ENCODE assay signal across 1 cellular context in the genomic region with DNA sequence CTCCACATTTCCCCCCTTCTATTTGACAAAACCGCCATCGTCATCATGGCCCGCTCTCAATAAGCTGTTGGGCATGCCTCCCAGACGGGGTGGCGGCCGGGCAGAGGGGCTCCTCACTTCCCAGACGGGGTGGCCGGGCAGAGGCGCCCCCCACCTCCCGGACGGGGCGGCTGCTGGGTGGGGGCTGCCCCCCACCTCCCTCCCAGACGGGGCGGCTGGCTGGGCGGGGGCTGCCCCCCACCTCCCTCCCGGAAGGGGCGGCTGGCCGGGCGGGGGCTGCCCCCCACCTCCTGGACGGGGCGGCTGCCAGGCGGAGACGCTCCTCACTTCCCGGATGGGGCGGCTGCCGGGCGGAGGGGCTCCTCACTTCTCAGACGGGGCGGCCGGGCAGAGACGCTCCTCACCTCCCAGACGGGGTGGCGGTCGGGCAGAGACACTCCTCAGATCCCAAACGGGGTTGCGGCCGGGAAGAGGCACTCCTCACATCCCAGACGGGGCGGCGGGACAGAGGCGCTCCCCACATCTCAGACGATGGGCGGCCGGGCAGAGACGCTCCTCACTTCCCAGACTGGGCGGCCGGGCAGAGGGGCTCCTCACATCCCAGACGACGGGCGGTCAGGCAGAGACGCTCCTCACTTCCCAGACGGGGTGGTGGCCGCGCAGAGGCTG. TPM values are rescaled to one million over a fixed set of nuclear protein-coding genes. Genes with fewer than 3 reads are reported as not detected.
"Had no signal": no experiment of that assay in that cellular context is flagged by ENCODE, and none has a peak within 500 bp of the region (broad histone marks: within the 10 kb centered on the region; RNA-seq: fewer than 3 reads in every experiment).

No MANE protein-coding gene starts in this region.

RNA-seq across cellular contexts. Expression of gene TIGD4, which starts 14.3 kb away (rescaled TPM):
- total RNA-seq: upper lobe of right lung had no signal
